ENCODE assay signal across 8 cellular contexts in the genomic region with DNA sequence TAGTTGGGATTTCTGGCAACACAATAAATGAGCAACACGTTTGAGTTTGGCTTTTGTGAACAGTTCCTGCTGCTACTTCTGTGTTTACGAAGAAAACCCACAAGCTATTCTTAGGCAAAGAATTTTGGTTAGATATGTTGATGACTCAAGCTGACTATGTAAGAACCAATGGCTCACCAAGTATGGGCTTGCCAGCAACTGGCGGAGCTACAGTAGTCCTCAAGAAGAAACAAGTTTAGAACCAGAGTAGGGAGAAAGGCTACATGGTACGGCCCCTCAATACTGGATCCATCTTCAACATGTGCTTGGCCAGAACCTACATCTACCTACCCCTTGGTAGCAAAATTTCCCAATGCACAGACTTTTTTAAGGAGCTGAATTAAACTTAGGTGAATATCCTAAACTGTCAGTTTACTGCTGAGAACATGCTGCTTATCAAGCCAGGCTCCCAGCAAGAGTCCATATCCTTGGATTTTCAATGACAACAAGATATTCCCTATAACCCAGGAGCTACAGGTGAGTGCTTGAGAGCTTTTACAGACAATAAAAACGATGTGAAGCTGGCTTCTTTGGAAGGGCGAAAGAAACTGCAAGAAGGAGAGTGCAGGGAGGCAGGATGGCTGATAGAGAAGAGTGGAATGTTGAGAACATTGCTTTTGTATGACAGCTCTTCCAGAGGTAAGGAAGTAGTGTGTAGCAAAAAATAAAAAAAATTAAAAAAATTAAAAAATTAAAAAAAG.
DNase-seq lines count a peak whose midpoint lies in the region; ATAC-seq and TF ChIP-seq lines count a peak whose summit lies in the region.

No MANE protein-coding gene starts in this region.

- no peak for TF ChIP-seq CTCF in Panc1 (IDR thresholded peaks at IDR 0.05)
- no peak for TF ChIP-seq CTCF in esophagus squamous epithelium (IDR thresholded peaks at IDR 0.05)
- TF ChIP-seq CTCF in psoas muscle (IDR thresholded peaks at IDR 0.05) = no peak

- DNase-seq in Panc1 (ENCODE audit: low read depth, low spot score) = peak; percentile 51
- DNase-seq in esophagus squamous epithelium (lab: John Stamatoyannopoulos, UW) = no peak
- peak; percentile 68 to 75 for DNase-seq in psoas muscle
- DNase-seq in NCI-H345 (lab: John Stamatoyannopoulos, UW) = no peak
- DNase-seq in ecto neural progenitor cell (ENCODE audit: low spot score) = no peak

- H3K9me3 ChIP-seq in Panc1 (ENCODE audit: control insufficient read depth, insufficient read depth, low read depth, low read length) = no peaks in the 10 kb centered on the region
- no peaks in the 10 kb centered on the region for H3K9me3 ChIP-seq in esophagus squamous epithelium
- no peaks in the 10 kb centered on the region for H3K9me3 ChIP-seq in psoas muscle

- WGBS in esophagus squamous epithelium, 2 donors = 21 to 26% methylated on average over 6 of the region's 6 CpGs
- 34 to 42% (median 41%) methylated on average over 6 of the region's 6 CpGs for WGBS in psoas muscle, 3 donors

- H3K4me3 ChIP-seq in Panc1 (ENCODE audit: low read depth in 2 of 2, low read length in 2 of 2) (no peak overlapping the region), esophagus squamous epithelium (peak overlapping the region in 1 of 4 donors; percentile 15), psoas muscle (peak overlapping the region; percentile 61)

- BruUV-seq in Panc1 (replicated peaks; lab: Mats Ljungman, UMichigan) = no TSS peak

- H3K27ac ChIP-seq in Panc1 (ENCODE audit: low read length) (no peak overlapping the region), esophagus squamous epithelium (peak overlapping the region; percentile 70 to 80 (median 72)), psoas muscle (peak overlapping the region; percentile 77)

- H3K4me1 ChIP-seq in Panc1 (ENCODE audit: control insufficient read depth, insufficient read depth, low read length) (peaks cover 3% of the 10 kb centered on the region; the same call in 1 of the 2 replicates), esophagus squamous epithelium (peaks cover 20 to 80% (median 42%) of the 10 kb centered on the region in 3 donors), psoas muscle (peaks cover 45% of the 10 kb centered on the region)

- H3K36me3 ChIP-seq in Panc1 (ENCODE audit: control insufficient read depth, insufficient read depth, low read length) = no peaks in the 10 kb centered on the region
- H3K36me3 ChIP-seq in esophagus squamous epithelium = no peaks in the 10 kb centered on the region
- no peaks in the 10 kb centered on the region for H3K36me3 ChIP-seq in psoas muscle (ENCODE audit: insufficient read depth in 1 of 2, low read depth in 1 of 2)

- intact Hi-C loops in Panc1 (cut with micrococcal nuclease; ENCODE audit: unreplicated experiment) = no loop called here
- intact Hi-C loops in esophagus squamous epithelium (cut with DNase I) = no loop called here
- intact Hi-C loops in psoas muscle (cut with DNase I) = loop anchor here in 1 of 2 donors (5.0 kb wide), 1 partner anchor 297 kb away; the partner anchor contains the start of gene SGMS1

- no peaks in the 10 kb centered on the region for H3K27me3 ChIP-seq in Panc1 (ENCODE audit: control insufficient read depth, insufficient read depth, low read length)
- no peaks in the 10 kb centered on the region for H3K27me3 ChIP-seq in esophagus squamous epithelium
- no peaks in the 10 kb centered on the region for H3K27me3 ChIP-seq in psoas muscle (ENCODE audit: insufficient read depth in 3 of 3, low read length in 2 of 3)

- in situ Hi-C loops in Panc1 (cut with HindIII; ENCODE audit: low pct_unique_long_range_greater_than_20kb, low sequenced_read_pairs) = no loop called here

- no peak for TF ChIP-seq POLR2A in esophagus squamous epithelium (IDR thresholded peaks at IDR 0.05)

- ATAC-seq in GM18520 (IDR thresholded peaks at IDR 0.05; ENCODE audit: unreplicated experiment) (peak; percentile 75), HG02798 (IDR thresholded peaks at IDR 0.05; ENCODE audit: poor library complexity, unreplicated experiment) (peak; percentile 83), Panc1 (peak; percentile 74; the same call in 1 of the 2 replicates), psoas muscle (peak; percentile 93 to 95 (median 94)), GM19455 (IDR thresholded peaks at IDR 0.05; ENCODE audit: unreplicated experiment) (no peak)

- POLR2A ChIA-PET in Panc1 (lab: Charles Lee) = no interaction called here

- CTCF ChIA-PET in Panc1 (lab: Charles Lee) = no interaction called here

Comparison
In these comparisons a context has a peak if more than half of its experiments do, and no peak if none do; other contexts are left out.
1. DNase-seq: peak in Panc1 (single experiment) and psoas muscle (2 of 2); none in esophagus squamous epithelium (single experiment), NCI-H345 (single experiment) and ecto neural progenitor cell (single experiment).